In the genomic region with DNA sequence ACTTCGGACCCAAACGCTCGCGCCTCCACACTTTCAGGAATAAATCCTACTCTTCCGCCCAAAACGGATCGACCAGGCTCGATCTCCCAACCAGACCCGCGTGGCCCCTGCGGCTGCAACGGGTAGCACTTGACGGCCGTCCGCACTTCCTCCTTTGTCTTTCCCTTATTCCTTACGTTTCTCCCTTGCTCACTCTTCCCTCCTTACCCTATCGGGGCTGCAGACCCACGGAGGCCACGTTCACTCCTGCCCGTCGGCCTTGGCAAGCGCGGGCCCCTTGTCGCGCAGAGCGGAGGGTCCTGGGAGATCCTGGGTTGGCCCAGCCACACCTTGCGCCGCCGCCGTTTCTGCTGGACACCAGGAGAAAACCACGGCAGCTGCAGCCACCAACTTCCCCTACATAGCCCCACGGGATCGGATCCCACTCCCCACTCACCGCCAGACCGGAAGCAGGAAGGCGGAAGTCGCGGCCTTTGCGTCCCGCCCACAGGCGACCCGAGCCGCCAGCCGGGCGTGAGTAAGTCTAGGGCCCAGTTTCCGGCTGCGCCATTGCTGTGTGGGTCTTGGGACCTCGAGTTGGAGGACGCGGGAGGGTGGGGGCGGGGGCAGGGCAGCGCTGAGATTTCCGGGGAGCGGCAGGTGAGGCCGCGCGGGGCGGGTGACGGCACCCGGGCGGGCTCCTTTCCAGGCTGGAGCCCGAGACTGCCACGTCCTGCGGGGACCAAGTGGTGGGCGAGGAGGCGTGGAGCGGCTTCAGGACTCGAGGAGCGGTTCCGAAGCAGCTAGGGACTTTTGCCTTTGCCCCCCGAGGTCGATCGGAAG, we compare ENCODE assay signal across 8 cellular contexts. TPM values are rescaled to one million over a fixed set of nuclear protein-coding genes. Genes with fewer than 3 reads are reported as not detected.
A peak's percentile ranks its signal among the peaks of the same experiment; 100 is the strongest.
DNase-seq lines count a peak whose midpoint lies in the region; ATAC-seq and TF ChIP-seq lines count a peak whose summit lies in the region.

A gene with protein sequence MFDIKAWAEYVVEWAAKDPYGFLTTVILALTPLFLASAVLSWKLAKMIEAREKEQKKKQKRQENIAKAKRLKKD (minus strand): TSS at position 459 of the 822 bp plus-strand sequence. CDS start 2,297 bp downstream, outside the sequence.

- WGBS in right lobe of liver (ENCODE audit: insufficient coverage, low coverage, low lambda C conversion rate, missing lambda C conversion rate) = under 1% methylated on average over 37 of the region's 73 CpGs

- H3K4me1 Mint-ChIP-seq in activated CD4-positive, alpha-beta memory T cell treated with anti-CD3 and anti-CD28 coated beads for 36 hours (ENCODE audit: low read depth) = peaks cover 35% of the 10 kb centered on the region

- peak; percentile 99 for ATAC-seq in GM19324 (IDR thresholded peaks at IDR 0.05; ENCODE audit: low FRiP score, unreplicated experiment)
- ATAC-seq in HG03469 (IDR thresholded peaks at IDR 0.05; ENCODE audit: unreplicated experiment) = peak; percentile 90
- ATAC-seq in right lobe of liver = peak; percentile 92 to 96 (median 94)

- H3K9ac ChIP-seq in BLaER1 = peak within 1 kb of the TSS; percentile 89

- H3K4me3 ChIP-seq in BLaER1 = peak within 1 kb of the TSS; percentile 81
- H3K4me3 ChIP-seq in dorsolateral prefrontal cortex = peak within 1 kb of the TSS; percentile 62 to 99 (median 90)
- H3K4me3 ChIP-seq in right lobe of liver = peak within 1 kb of the TSS; percentile 85 to 89 (median 87)

- peak; percentile 76 for TF ChIP-seq POLR2A in right lobe of liver (IDR thresholded peaks at IDR 0.05)

- peak within 1 kb of the TSS; percentile 96 for H3K4me3 Mint-ChIP-seq in activated CD4-positive, alpha-beta memory T cell treated with anti-CD3 and anti-CD28 coated beads for 36 hours

- H3K9me3 ChIP-seq in BLaER1 (peaks cover 3% of the 10 kb centered on the region; the same call in 1 of the 2 replicates), right lobe of liver (no peaks in the 10 kb centered on the region)

- intact Hi-C loops in activated CD4-positive, alpha-beta memory T cell treated with anti-CD3 and anti-CD28 coated beads for 36 hours (cut with micrococcal nuclease) = loop anchor here (1.0 to 5.0 kb wide), 8 partner anchors 40 to 462 kb away; a partner anchor contains a TSS
- intact Hi-C loops in dorsolateral prefrontal cortex (cut with DNase I) = loop anchor here (2.0 to 10.0 kb wide), 4 partner anchors 169 to 663 kb away; a partner anchor contains a TSS
- intact Hi-C loops in right lobe of liver (cut with DNase I) = no loop called here

- no peaks in the 10 kb centered on the region for H3K27me3 Mint-ChIP-seq in activated CD4-positive, alpha-beta memory T cell treated with anti-CD3 and anti-CD28 coated beads for 36 hours

- no peaks in the 10 kb centered on the region for H3K27me3 ChIP-seq in BLaER1
- H3K27me3 ChIP-seq in dorsolateral prefrontal cortex = no peaks in the 10 kb centered on the region
- no peaks in the 10 kb centered on the region for H3K27me3 ChIP-seq in right lobe of liver

- peaks cover 3% of the 10 kb centered on the region for H3K9me3 Mint-ChIP-seq in activated CD4-positive, alpha-beta memory T cell treated with anti-CD3 and anti-CD28 coated beads for 36 hours

- DNase-seq in NCI-H748 treated with DMSO at 0.1 percent for 48 hours (lab: John Stamatoyannopoulos, UW) (peak; percentile 68), dorsolateral prefrontal cortex (peak; percentile 71 to 89 (median 84)), right lobe of liver (peak; percentile 93 to 95 (median 93))
- peak; percentile 91 for DNase-seq in activated CD4-positive, alpha-beta memory T cell treated with anti-CD3 and anti-CD28 coated beads for 36 hours
- DNase-seq in stimulated activated CD4-positive, alpha-beta T cell treated with anti-CD3 and anti-CD28 coated beads, Interleukin-4, amount 100 ng/mL, for 4 hours = peak; percentile 76 to 81

- H3K4me1 ChIP-seq in BLaER1 (peaks cover 19% of the 10 kb centered on the region), right lobe of liver (peaks cover 0 to 14% (median 3%) of the 10 kb centered on the region in 4 donors)

- peaks cover 46% of the 10 kb centered on the region for H3K36me3 Mint-ChIP-seq in activated CD4-positive, alpha-beta memory T cell treated with anti-CD3 and anti-CD28 coated beads for 36 hours

- H3K27ac Mint-ChIP-seq in activated CD4-positive, alpha-beta memory T cell treated with anti-CD3 and anti-CD28 coated beads for 36 hours = peak within 1 kb of the TSS; percentile 96

- peaks cover 26% of the 10 kb centered on the region for H3K36me3 ChIP-seq in BLaER1
- H3K36me3 ChIP-seq in right lobe of liver = peaks cover 0 to 17% (median 2%) of the 10 kb centered on the region in 4 donors

- TF ChIP-seq CTCF in dorsolateral prefrontal cortex (IDR thresholded peaks at IDR 0.05 in 54 of 56, conservative IDR thresholded peaks at IDR 0.05 in 2 of 56; ENCODE audit: low read depth in 1 of 56, partially characterized antibody in 56 of 56) = peak in 9 of 56 donors; percentile 5 to 30 (median 11)
- peak in 1 of 4 donors; percentile 6 for TF ChIP-seq CTCF in right lobe of liver (IDR thresholded peaks at IDR 0.05)

- no peaks in the 10 kb centered on the region for H4K20me1 ChIP-seq in BLaER1

- POLR2A ChIA-PET in activated CD4-positive, alpha-beta memory T cell treated with anti-CD3 and anti-CD28 coated beads for 36 hours (lab: Charles Lee) = interaction anchor here (1.2 kb wide), 1 partner anchor 240 kb away, joined by 3 read pairs; no protein-coding TSS in a partner anchor

- peak within 1 kb of the TSS; percentile 83 for H3K4me2 ChIP-seq in BLaER1

- H3K27ac ChIP-seq in BLaER1 = peak within 1 kb of the TSS; percentile 94
- peak within 1 kb of the TSS; percentile 17 to 94 (median 85) for H3K27ac ChIP-seq in dorsolateral prefrontal cortex
- peak within 1 kb of the TSS; percentile 88 to 95 (median 94) for H3K27ac ChIP-seq in right lobe of liver

- CTCF ChIA-PET in activated CD4-positive, alpha-beta memory T cell treated with anti-CD3 and anti-CD28 coated beads for 36 hours (lab: Charles Lee) = no interaction called here

RNA-seq across cellular contexts. Expression of the gene that starts here (rescaled TPM):
- 10 to 100 TPM; 56.9 to 67.2 TPM for total RNA-seq in activated CD4-positive, alpha-beta memory T cell treated with anti-CD3 and anti-CD28 coated beads for 36 hours
- 10 to 100 TPM; 15.6 to 39.1 (median 29.7) TPM for total RNA-seq in dorsolateral prefrontal cortex
- 10 to 100 TPM; 22.8 to 44.8 (median 29.4) TPM for total RNA-seq in right lobe of liver

Comparison
In these comparisons a context has a peak if more than half of its experiments do, and no peak if none do; other contexts are left out.
1. Peak in every context shown above with its lines: DNase-seq, ATAC-seq, H3K4me3 ChIP-seq and H3K27ac ChIP-seq.
2. intact Hi-C loops: an anchor here in activated CD4-positive, alpha-beta memory T cell treated with anti-CD3 and anti-CD28 coated beads for 36 hours (1.0 to 5.0 kb wide) and dorsolateral prefrontal cortex (2.0 to 10.0 kb wide); none called in right lobe of liver.